In the genomic region with DNA sequence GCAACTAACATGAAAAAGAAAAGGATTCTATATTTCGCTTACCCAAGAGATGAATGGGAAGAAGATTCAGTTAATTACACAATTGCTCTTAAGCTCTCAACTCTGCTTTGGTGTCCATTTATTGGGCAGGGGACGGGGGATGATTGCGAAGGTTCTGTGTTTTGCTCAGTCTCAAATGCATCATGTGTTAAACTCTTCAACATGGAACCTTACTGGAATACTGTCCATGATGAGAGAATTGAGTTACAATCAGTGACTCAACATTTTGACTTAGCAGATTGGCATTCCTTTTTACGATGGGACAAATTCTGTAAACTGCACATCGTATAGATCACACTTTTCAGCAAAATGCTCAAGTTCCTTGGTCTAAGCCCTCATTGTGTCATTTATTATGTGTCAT, we compare ENCODE assay signal across 1 cellular context.
TF ChIP-seq lines count a peak whose summit lies in the region.

No MANE protein-coding gene starts in this region.

TF ChIP-seq in SK-N-SH, 30 proteins besides CTCF, POLR2A, EP300 and RAD21 (continued from another document):
- TF ChIP-seq USF2 (IDR thresholded peaks at IDR 0.05; ENCODE audit: borderline replicate concordance, low read depth, low read length) (no peak), MEF2A (IDR thresholded peaks at IDR 0.05; ENCODE audit: borderline replicate concordance, low read depth) (no peak), SMC3 (IDR thresholded peaks at IDR 0.05; ENCODE audit: low read depth, low read length) (no peak), ELF1 (IDR thresholded peaks at IDR 0.05) (no peak), RCOR1 (IDR thresholded peaks at IDR 0.05; ENCODE audit: low read length) (no peak), TCF12 (IDR thresholded peaks at IDR 0.05) (0 out of 2 replicates have a peak, but pooled peaks have one; percentile 41), JUND (IDR thresholded peaks at IDR 0.05) (peak; percentile 64), EZH2phosphoT487 (IDR thresholded peaks at IDR 0.05; ENCODE audit: borderline replicate concordance, low read depth) (no peak), MAX (IDR thresholded peaks at IDR 0.05; ENCODE audit: low read depth) (no peak), SIN3A (IDR thresholded peaks at IDR 0.05; ENCODE audit: borderline replicate concordance, low read depth, low read length) (no peak)
